ENCODE assay signal across 2 cellular contexts in the genomic region with DNA sequence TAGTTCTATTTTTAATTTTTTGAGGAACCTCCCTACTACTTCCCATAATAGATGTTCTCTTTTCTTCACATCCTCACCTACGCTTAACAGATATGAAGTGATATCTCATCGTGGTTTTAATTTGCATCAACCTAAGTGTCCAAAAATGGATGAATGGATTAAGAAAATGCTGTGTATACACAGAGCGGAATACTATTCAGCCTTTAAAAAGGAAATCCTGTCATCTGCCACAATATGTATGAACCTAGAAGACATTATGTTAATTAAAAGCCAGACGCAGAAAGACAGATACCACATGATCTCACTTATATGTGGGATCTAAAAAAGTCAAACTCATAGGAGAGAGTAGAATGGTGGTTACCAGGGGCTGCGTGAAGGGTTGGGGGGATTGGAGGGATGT.
A peak's percentile ranks its signal among the peaks of the same experiment; 100 is the strongest.
TF ChIP-seq lines count a peak whose summit lies in the region.

No MANE protein-coding gene starts in this region.

TF ChIP-seq in A549, 52 proteins besides CTCF, POLR2A, EP300 and RAD21 (continued from another document):
- no peak for TF ChIP-seq NPAS2 (CRISPR knock-in tag; IDR thresholded peaks at IDR 0.05; ENCODE audit: borderline replicate concordance)
TF ChIP-seq in A549: peak in this region for 0.

TF ChIP-seq in K562, 482 proteins besides CTCF, POLR2A, EP300 and RAD21 (continued from another document):
- TF ChIP-seq, protein P1, sequence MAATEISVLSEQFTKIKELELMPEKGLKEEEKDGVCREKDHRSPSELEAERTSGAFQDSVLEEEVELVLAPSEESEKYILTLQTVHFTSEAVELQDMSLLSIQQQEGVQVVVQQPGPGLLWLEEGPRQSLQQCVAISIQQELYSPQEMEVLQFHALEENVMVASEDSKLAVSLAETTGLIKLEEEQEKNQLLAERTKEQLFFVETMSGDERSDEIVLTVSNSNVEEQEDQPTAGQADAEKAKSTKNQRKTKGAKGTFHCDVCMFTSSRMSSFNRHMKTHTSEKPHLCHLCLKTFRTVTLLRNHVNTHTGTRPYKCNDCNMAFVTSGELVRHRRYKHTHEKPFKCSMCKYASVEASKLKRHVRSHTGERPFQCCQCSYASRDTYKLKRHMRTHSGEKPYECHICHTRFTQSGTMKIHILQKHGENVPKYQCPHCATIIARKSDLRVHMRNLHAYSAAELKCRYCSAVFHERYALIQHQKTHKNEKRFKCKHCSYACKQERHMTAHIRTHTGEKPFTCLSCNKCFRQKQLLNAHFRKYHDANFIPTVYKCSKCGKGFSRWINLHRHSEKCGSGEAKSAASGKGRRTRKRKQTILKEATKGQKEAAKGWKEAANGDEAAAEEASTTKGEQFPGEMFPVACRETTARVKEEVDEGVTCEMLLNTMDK (IDR thresholded peaks at IDR 0.05; ENCODE audit: borderline replicate concordance, insufficient read depth, low read depth, low read length, poor library complexity, severe bottlenecking): no peak
- TF ChIP-seq, protein P2, sequence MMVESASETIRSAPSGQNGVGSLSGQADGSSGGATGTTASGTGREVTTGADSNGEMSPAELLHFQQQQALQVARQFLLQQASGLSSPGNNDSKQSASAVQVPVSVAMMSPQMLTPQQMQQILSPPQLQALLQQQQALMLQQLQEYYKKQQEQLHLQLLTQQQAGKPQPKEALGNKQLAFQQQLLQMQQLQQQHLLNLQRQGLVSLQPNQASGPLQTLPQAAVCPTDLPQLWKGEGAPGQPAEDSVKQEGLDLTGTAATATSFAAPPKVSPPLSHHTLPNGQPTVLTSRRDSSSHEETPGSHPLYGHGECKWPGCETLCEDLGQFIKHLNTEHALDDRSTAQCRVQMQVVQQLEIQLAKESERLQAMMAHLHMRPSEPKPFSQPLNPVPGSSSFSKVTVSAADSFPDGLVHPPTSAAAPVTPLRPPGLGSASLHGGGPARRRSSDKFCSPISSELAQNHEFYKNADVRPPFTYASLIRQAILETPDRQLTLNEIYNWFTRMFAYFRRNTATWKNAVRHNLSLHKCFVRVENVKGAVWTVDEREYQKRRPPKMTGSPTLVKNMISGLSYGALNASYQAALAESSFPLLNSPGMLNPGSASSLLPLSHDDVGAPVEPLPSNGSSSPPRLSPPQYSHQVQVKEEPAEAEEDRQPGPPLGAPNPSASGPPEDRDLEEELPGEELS (CRISPR knock-in tag; IDR thresholded peaks at IDR 0.05; ENCODE audit: borderline replicate concordance): no peak
- TF ChIP-seq HBP1 (CRISPR knock-in tag; IDR thresholded peaks at IDR 0.05) (no peak), HOMEZ (CRISPR knock-in tag; IDR thresholded peaks at IDR 0.05) (no peak), RBM25 (IDR thresholded peaks at IDR 0.05; ENCODE audit: low read depth, low read length, severe bottlenecking) (peak; percentile 15), SMAD2 (IDR thresholded peaks at IDR 0.05; ENCODE audit: low read depth, low read length) (no peak), MBD2 (IDR thresholded peaks at IDR 0.05; ENCODE audit: borderline replicate concordance, low read depth) (no peak), ZNF511 (CRISPR knock-in tag; IDR thresholded peaks at IDR 0.05) (no peak), CHD4 (IDR thresholded peaks at IDR 0.05; ENCODE audit: insufficient read depth, insufficient replicate concordance, low read depth, low read length, poor library complexity, severe bottlenecking) (no peak), CBX8 (IDR thresholded peaks at IDR 0.05; ENCODE audit: borderline replicate concordance, extremely low read depth, low read depth, low read length, poor library complexity, severe bottlenecking) (no peak)
- TF ChIP-seq, protein P3, sequence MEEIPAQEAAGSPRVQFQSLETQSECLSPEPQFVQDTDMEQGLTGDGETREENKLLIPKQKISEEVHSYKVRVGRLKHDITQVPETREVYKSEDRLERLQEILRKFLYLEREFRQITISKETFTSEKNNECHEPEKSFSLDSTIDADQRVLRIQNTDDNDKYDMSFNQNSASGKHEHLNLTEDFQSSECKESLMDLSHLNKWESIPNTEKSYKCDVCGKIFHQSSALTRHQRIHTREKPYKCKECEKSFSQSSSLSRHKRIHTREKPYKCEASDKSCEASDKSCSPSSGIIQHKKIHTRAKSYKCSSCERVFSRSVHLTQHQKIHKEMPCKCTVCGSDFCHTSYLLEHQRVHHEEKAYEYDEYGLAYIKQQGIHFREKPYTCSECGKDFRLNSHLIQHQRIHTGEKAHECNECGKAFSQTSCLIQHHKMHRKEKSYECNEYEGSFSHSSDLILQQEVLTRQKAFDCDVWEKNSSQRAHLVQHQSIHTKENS (CRISPR knock-in tag; IDR thresholded peaks at IDR 0.05): no peak
